In genomic region chr2:164954954-164955701, GRCh38 we compare ENCODE assay signal across 11 cellular contexts. TPM values are rescaled to one million over a fixed set of nuclear protein-coding genes. Genes with fewer than 3 reads are reported as not detected.
DNase-seq lines count a peak whose midpoint lies in the region; ATAC-seq and TF ChIP-seq lines count a peak whose summit lies in the region.
"Had no signal": no experiment of that assay in that cellular context is flagged by ENCODE, and none has a peak within 500 bp of the region (broad histone marks: within the 10 kb centered on the region; RNA-seq: fewer than 3 reads in every experiment).

Gene SLC38A11 (minus strand): TSS chr2:164955525. CDS start chr2:164955247, 278 bp downstream.

- peaks cover 0 to 8% of the 10 kb centered on the region in 2 donors for H3K4me1 ChIP-seq in right atrium auricular region

- H3K4me1 Mint-ChIP-seq in Calu3 (ENCODE audit: low read depth, unreplicated experiment), result no peaks in the 10 kb centered on the region
- H3K4me1 Mint-ChIP-seq in activated CD8-positive, alpha-beta T cell treated with anti-CD3 and anti-CD28 coated beads, Interleukin-2, amount 10 ng/mL, durations not matched to agents 7 days and 5 days (ENCODE audit: low read depth), result no peaks in the 10 kb centered on the region
- H3K4me1 Mint-ChIP-seq: neural crest cell had no signal

- peak within 1 kb of the TSS; percentile 46 for H3K4me3 Mint-ChIP-seq in Calu3 (ENCODE audit: low read depth, unreplicated experiment)
- no peak within 1 kb of the TSS for H3K4me3 Mint-ChIP-seq in activated CD8-positive, alpha-beta T cell treated with anti-CD3 and anti-CD28 coated beads, Interleukin-2, amount 10 ng/mL, durations not matched to agents 7 days and 5 days
- H3K4me3 Mint-ChIP-seq: neural crest cell had no signal

- TF ChIP-seq CTCF in Calu3 (IDR thresholded peaks at IDR 0.05; ENCODE audit: unreplicated experiment) (no peak), right atrium auricular region (IDR thresholded peaks at IDR 0.05) (peak in 1 of 2 donors; percentile 10)

- no peak within 1 kb of the TSS for H3K27ac Mint-ChIP-seq in Calu3 (ENCODE audit: unreplicated experiment)
- H3K27ac Mint-ChIP-seq in activated CD8-positive, alpha-beta T cell treated with anti-CD3 and anti-CD28 coated beads, Interleukin-2, amount 10 ng/mL, durations not matched to agents 7 days and 5 days, result no peak within 1 kb of the TSS
- H3K27ac Mint-ChIP-seq: activated T-helper 2 cell treated with anti-CD3 and anti-CD28 coated beads, Interferon-gamma antibody, Interleukin-2, Interleukin-4, amounts not matched to agents 10 μg/mL and 5 μg/mL and 100 μg/mL, durations not matched to agents 14 hours and 24 hours and 36 hours had no signal

- no peaks in the 10 kb centered on the region for H3K36me3 Mint-ChIP-seq in Calu3 (ENCODE audit: insufficient read depth, unreplicated experiment)
- no peaks in the 10 kb centered on the region for H3K36me3 Mint-ChIP-seq in activated CD8-positive, alpha-beta T cell treated with anti-CD3 and anti-CD28 coated beads, Interleukin-2, amount 10 ng/mL, durations not matched to agents 7 days and 5 days (ENCODE audit: low read depth)

- no peak for ATAC-seq in activated CD8-positive, alpha-beta T cell treated with anti-CD3 and anti-CD28 coated beads, Interleukin-2, amount 10 ng/mL, durations not matched to agents 7 days and 5 days
- no peak for ATAC-seq in GM19328 (IDR thresholded peaks at IDR 0.05; ENCODE audit: unreplicated experiment)

- no peaks in the 10 kb centered on the region for H3K27me3 Mint-ChIP-seq in Calu3 (ENCODE audit: unreplicated experiment)
- peaks cover 10% of the 10 kb centered on the region for H3K27me3 Mint-ChIP-seq in activated CD8-positive, alpha-beta T cell treated with anti-CD3 and anti-CD28 coated beads, Interleukin-2, amount 10 ng/mL, durations not matched to agents 7 days and 5 days (ENCODE audit: low read depth)

- peak; percentile 50 for DNase-seq in Calu3
- DNase-seq in right atrium auricular region (ENCODE audit: low spot score), result no peak
- DNase-seq in putamen (ENCODE audit: low spot score), result peak; percentile 7
- no peak for DNase-seq in activated CD8-positive, alpha-beta T cell treated with anti-CD3 and anti-CD28 coated beads, Interleukin-2, amount 10 ng/mL, durations not matched to agents 7 days and 5 days
- DNase-seq in mesenteric fat pad (ENCODE audit: low spot score), result no peak
- no peak for DNase-seq in stimulated activated CD4-positive, alpha-beta T cell treated with anti-CD3 and anti-CD28 coated beads, Interleukin-4, amount 100 ng/mL, for 4 hours
- DNase-seq: NCI-H510A had no signal

- POLR2A ChIA-PET in activated CD8-positive, alpha-beta T cell treated with anti-CD3 and anti-CD28 coated beads, Interleukin-2, amount 10 ng/mL, durations not matched to agents 7 days and 5 days (lab: Charles Lee), result no interaction called here

- peaks cover 0 to 3% of the 10 kb centered on the region in 2 donors for H3K27me3 ChIP-seq in right atrium auricular region

- BruUV-seq in Calu3 (replicated peaks; lab: Mats Ljungman, UMichigan), result no TSS peak

- CTCF ChIA-PET in Calu3 (lab: Charles Lee), result interaction anchor here (0.5 to 0.7 kb wide), 2 partner anchors 156 to 208 kb away, joined by 3 read pairs; no protein-coding TSS in a partner anchor
- CTCF ChIA-PET in activated CD8-positive, alpha-beta T cell treated with anti-CD3 and anti-CD28 coated beads, Interleukin-2, amount 10 ng/mL, durations not matched to agents 7 days and 5 days (lab: Charles Lee), result no interaction called here

- no peaks in the 10 kb centered on the region for H3K9me3 Mint-ChIP-seq in Calu3 (ENCODE audit: low read depth, unreplicated experiment)
- no peaks in the 10 kb centered on the region for H3K9me3 Mint-ChIP-seq in activated CD8-positive, alpha-beta T cell treated with anti-CD3 and anti-CD28 coated beads, Interleukin-2, amount 10 ng/mL, durations not matched to agents 7 days and 5 days (ENCODE audit: insufficient read depth)
- H3K9me3 Mint-ChIP-seq: activated T-helper 2 cell treated with anti-CD3 and anti-CD28 coated beads, Interferon-gamma antibody, Interleukin-2, Interleukin-4, amounts not matched to agents 10 μg/mL and 5 μg/mL and 100 μg/mL, durations not matched to agents 14 hours and 24 hours and 36 hours; neural crest cell had no signal

- intact Hi-C loops in Calu3 (cut with micrococcal nuclease; ENCODE audit: unreplicated experiment), result no loop called here

- H3K27ac ChIP-seq in angular gyrus (ENCODE audit: low read depth, low read length) (peak within 1 kb of the TSS; percentile 40), right atrium auricular region (no peak within 1 kb of the TSS)

- peak within 1 kb of the TSS; percentile 16 to 41 for H3K4me3 ChIP-seq in right atrium auricular region

- H3K36me3 ChIP-seq in right atrium auricular region, result no peaks in the 10 kb centered on the region

- H3K9me3 ChIP-seq in right atrium auricular region, result no peaks in the 10 kb centered on the region

RNA-seq across cellular contexts. Expression of gene SLC38A11, which starts in this region (rescaled TPM):
- total RNA-seq in Calu3 (2022) (0.57 and 1.6 TPM in 2 replicates), right atrium auricular region (under 1 TPM in 1 of 2 donors, not detected in 1; 0.74 TPM), mesenteric fat pad (1.1 TPM)
- total RNA-seq in activated CD8-positive, alpha-beta T cell treated with anti-CD3 and anti-CD28 coated beads, Interleukin-2, amount 10 ng/mL, durations not matched to agents 7 days and 5 days, result not detected
- total RNA-seq: activated T-helper 2 cell treated with anti-CD3 and anti-CD28 coated beads, Interferon-gamma antibody, Interleukin-2, Interleukin-4, amounts not matched to agents 10 μg/mL and 5 μg/mL and 100 μg/mL, durations not matched to agents 14 hours and 24 hours and 36 hours; neural crest cell had no signal

Comparison
In these comparisons a context has a peak if more than half of its experiments do, and no peak if none do; other contexts are left out.
1. DNase-seq: peak in Calu3 (single experiment) and putamen (single experiment); none in right atrium auricular region (single experiment), activated CD8-positive, alpha-beta T cell treated with anti-CD3 and anti-CD28 coated beads, Interleukin-2, amount 10 ng/mL, durations not matched to agents 7 days and 5 days (single experiment), mesenteric fat pad (single experiment) and stimulated activated CD4-positive, alpha-beta T cell treated with anti-CD3 and anti-CD28 coated beads, Interleukin-4, amount 100 ng/mL, for 4 hours (0 of 2).